11 cellular contexts compared by ENCODE assay signal in the genomic region with DNA sequence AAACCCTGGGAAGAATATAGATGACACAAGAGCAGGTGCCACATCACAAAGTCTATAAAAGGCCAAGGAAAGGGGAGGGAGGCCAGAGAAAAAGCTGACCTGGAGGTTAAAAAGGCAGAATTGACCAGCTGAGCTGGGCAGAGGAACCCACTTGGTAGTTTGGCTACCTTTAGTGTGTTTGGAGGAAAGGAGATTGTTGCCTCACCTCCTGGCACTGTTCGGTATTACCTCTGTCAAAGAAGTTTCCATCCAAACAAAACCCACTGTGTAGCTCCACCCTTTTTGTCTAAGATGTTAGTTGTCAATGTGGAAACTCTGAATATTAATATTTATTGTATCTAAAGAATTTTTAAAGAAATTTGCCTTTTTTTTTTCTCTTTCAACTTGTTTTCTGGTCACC. TPM values are rescaled to one million over a fixed set of nuclear protein-coding genes. Genes with fewer than 3 reads are reported as not detected.
DNase-seq lines count a peak whose midpoint lies in the region; ATAC-seq and TF ChIP-seq lines count a peak whose summit lies in the region.
"Had no signal": no experiment of that assay in that cellular context is flagged by ENCODE, and none has a peak within 500 bp of the region (broad histone marks: within the 10 kb centered on the region; RNA-seq: fewer than 3 reads in every experiment).

No MANE protein-coding gene starts in this region.

- H3K4me3 ChIP-seq in HCT116 (replicated peaks in 1 of 2; ENCODE audit: low read depth in 1 of 2, low read length in 2 of 2) (no peak overlapping the region), neuronal stem cell (ENCODE audit: low read length in 2 of 2) (no peak overlapping the region)
- H3K4me3 ChIP-seq: suprapubic skin had no signal

- H3K9ac ChIP-seq in HCT116 (ENCODE audit: low read length), result no peak overlapping the region
- no peak overlapping the region for H3K9ac ChIP-seq in neuronal stem cell (ENCODE audit: low read depth, low read length, poor library complexity)

- intact Hi-C loops in HCT116 (cut with micrococcal nuclease), result no loop called here

- H3K79me2 ChIP-seq in HCT116 (ENCODE audit: insufficient read depth, low read length), result no peaks in the 10 kb centered on the region

- no peaks in the 10 kb centered on the region for H3K79me1 ChIP-seq in neuronal stem cell (ENCODE audit: low read depth, low read length)

- H3K9me2 ChIP-seq in HCT116 (ENCODE audit: insufficient read depth), result no peaks in the 10 kb centered on the region

- H2BK12ac ChIP-seq in neuronal stem cell (ENCODE audit: low read length), result no peak overlapping the region

- POLR2A ChIA-PET in HCT116 (lab: Charles Lee), result interaction anchor here (1.0 kb wide), 1 partner anchor 62 kb away, joined by 3 read pairs; no protein-coding TSS in a partner anchor

- TF ChIP-seq CTCF in HCT116 (IDR thresholded peaks at IDR 0.05 in 2 of 3, conservative IDR thresholded peaks at IDR 0.05 in 1 of 3; ENCODE audit: borderline replicate concordance in 1 of 3, insufficient read depth in 1 of 3, low read depth in 2 of 3, low read length in 2 of 3), result peak in 2 of 3 experiments; percentile 40 to 50; a peak in 4 of 6 replicates

- no TSS peak for BruUV-seq in HCT116 (replicated peaks; lab: Mats Ljungman, UMichigan)

- CTCF ChIA-PET in HCT116 (lab: Charles Lee), result interaction anchor here (0.7 to 1.0 kb wide), 2 partner anchors 247 to 291 kb away, joined by 3 to 5 read pairs; no protein-coding TSS in a partner anchor

- no CpG with 5 or more reads among the region's 1 CpG for WGBS in neuronal stem cell (ENCODE audit: extremely low coverage in 2 of 2, insufficient read length in 2 of 2, insufficient replicate concordance in 1 of 2), 2 donors

- no peak overlapping the region for H3K23ac ChIP-seq in neuronal stem cell (ENCODE audit: low read depth, low read length, poor library complexity)

- H3K9me3 ChIP-seq in HCT116 (ENCODE audit: control insufficient read depth in 1 of 2, insufficient read depth in 1 of 2, low read depth in 1 of 2, low read length in 2 of 2) (no peaks in the 10 kb centered on the region), neuronal stem cell (replicated peaks in 1 of 2; ENCODE audit: control insufficient read depth in 2 of 2, insufficient read depth in 1 of 2, low read depth in 1 of 2, low read length in 2 of 2) (no peaks in the 10 kb centered on the region)
- H3K9me3 ChIP-seq: suprapubic skin had no signal

- no peak overlapping the region for H3K18ac ChIP-seq in neuronal stem cell (ENCODE audit: low read length)

- peak; percentile 87 for ATAC-seq in HCT116
- ATAC-seq in GM21367 (IDR thresholded peaks at IDR 0.05; ENCODE audit: unreplicated experiment), result no peak

- H4K91ac ChIP-seq in neuronal stem cell (ENCODE audit: low read depth, low read length, poor library complexity), result no peak overlapping the region

- H3K4me2 ChIP-seq in HCT116 (ENCODE audit: low read length) (no peak overlapping the region), neuronal stem cell (ENCODE audit: insufficient read depth, low read length, poor library complexity, severe bottlenecking) (no peak overlapping the region)

- H3K4me1 ChIP-seq in HCT116 (ENCODE audit: control insufficient read depth in 1 of 2, insufficient read depth in 2 of 2, low read length in 2 of 2), result peaks cover 4 to 20% of the 10 kb centered on the region in 2 experiments
- no peaks in the 10 kb centered on the region for H3K4me1 ChIP-seq in neuronal stem cell (ENCODE audit: control insufficient read depth in 2 of 2, insufficient read depth in 1 of 2, low read depth in 1 of 2, low read length in 2 of 2)

- TF ChIP-seq RAD21 in HCT116 (IDR thresholded peaks at IDR 0.05; ENCODE audit: low read depth), result peak; percentile 37; the same call in 1 of the 2 replicates

- no peak overlapping the region for H2BK15ac ChIP-seq in neuronal stem cell (ENCODE audit: low read length)

- H2BK5ac ChIP-seq in neuronal stem cell (ENCODE audit: low read length), result no peak overlapping the region

- no peak for TF ChIP-seq POLR2A in HCT116 (IDR thresholded peaks at IDR 0.05; ENCODE audit: borderline replicate concordance, extremely low read depth, insufficient read depth, insufficient read length)

- no peak overlapping the region for H2BK120ac ChIP-seq in neuronal stem cell (ENCODE audit: low read depth, low read length)

- no peaks in the 10 kb centered on the region for H4K20me1 ChIP-seq in HCT116 (ENCODE audit: insufficient read depth)

- RAD21 ChIA-PET in HCT116 (lab: Charles Lee; ENCODE audit: low non-redundant PET in 1 of 2, low total read pairs in 2 of 2, uncharacterized antibody in 2 of 2, unreplicated experiment in 2 of 2), result no interaction called here

- H4K8ac ChIP-seq in neuronal stem cell (ENCODE audit: low read depth, low read length), result no peak overlapping the region

- DNase-seq in A172 (ENCODE audit: low spot score) (peak; percentile 23), HCT116 (ENCODE audit: low read depth, low spot score) (peak; percentile 29), SW480 (ENCODE audit: low spot score) (peak; percentile 8), iPS-NIHi7 (ENCODE audit: extremely low spot score) (peak; percentile 15), C1 segment of cervical spinal cord (lab: John Stamatoyannopoulos, UW) (no peak), medulla oblongata (ENCODE audit: extremely low spot score) (no peak), neuronal stem cell (ENCODE audit: low spot score) (no peak)
- DNase-seq: activated CD4-positive, CD25-positive, alpha-beta regulatory T cell treated with anti-CD3 and anti-CD28 coated beads, Interleukin-2, amount 50 U/mL, for 72 hours; IMR-90 had no signal

- H2AFZ ChIP-seq in HCT116 (ENCODE audit: low read depth, low read length, poor library complexity, severe bottlenecking) (no peak overlapping the region), neuronal stem cell (ENCODE audit: low read length) (no peak overlapping the region)

- H2AK5ac ChIP-seq in neuronal stem cell (ENCODE audit: low read depth, low read length), result no peak overlapping the region

- H3K36me3 ChIP-seq in HCT116 (ENCODE audit: control insufficient read depth in 1 of 2, insufficient read depth in 2 of 2, low read length in 2 of 2), result peaks cover 7 to 13% of the 10 kb centered on the region in 2 experiments; a peak in 3 of 4 replicates
- H3K36me3 ChIP-seq in neuronal stem cell (replicated peaks in 1 of 2; ENCODE audit: control insufficient read depth in 2 of 2, insufficient read depth in 2 of 2, low read length in 2 of 2), result peaks cover 15 to 32% of the 10 kb centered on the region in 2 donors

- no peak overlapping the region for H3K27ac ChIP-seq in HCT116 (ENCODE audit: low read depth, low read length)
- H3K27ac ChIP-seq in neuronal stem cell (replicated peaks; ENCODE audit: low read length), result no peak overlapping the region
- H3K27ac ChIP-seq: suprapubic skin had no signal

- no peaks in the 10 kb centered on the region for H3K27me3 ChIP-seq in HCT116 (ENCODE audit: insufficient read depth, low read length)
- H3K27me3 ChIP-seq in neuronal stem cell (ENCODE audit: control insufficient read depth in 3 of 3, insufficient read depth in 3 of 3, low read depth in 1 of 3, low read length in 3 of 3), result no peaks in the 10 kb centered on the region
- H3K27me3 ChIP-seq: suprapubic skin had no signal

- H3K14ac ChIP-seq in neuronal stem cell (ENCODE audit: low read length), result no peak overlapping the region

- H3K4ac ChIP-seq in neuronal stem cell (ENCODE audit: low read length), result no peak overlapping the region

TF ChIP-seq in HCT116, 20 proteins besides CTCF, POLR2A, EP300 and RAD21:
- TF ChIP-seq MAX (IDR thresholded peaks at IDR 0.05) (no peak), EGR1 (IDR thresholded peaks at IDR 0.05; ENCODE audit: low read depth) (no peak), SIN3A (IDR thresholded peaks at IDR 0.05; ENCODE audit: low read depth) (no peak), ELF1 (IDR thresholded peaks at IDR 0.05; ENCODE audit: borderline replicate concordance, low read depth) (no peak), CBX3 (IDR thresholded peaks at IDR 0.05; ENCODE audit: low read depth) (no peak), EZH2 (IDR thresholded peaks at IDR 0.05) (no peak), POLR2AphosphoS5 (IDR thresholded peaks at IDR 0.05; ENCODE audit: low read depth, low read length) (no peak)
TF ChIP-seq in HCT116: peak in this region for 0.

RNA-seq across cellular contexts. Expression of gene ENTPD7, which starts 23.4 kb away (rescaled TPM):
- 23.7 and 30.8 TPM in 2 replicates for total RNA-seq in A172 (2014; rRNA removed; shearing (Covaris generic))
- total RNA-seq in HCT116 (2021; ENCODE audit: unreplicated experiment), result 12.3 TPM
- polyA plus RNA-seq in HCT116 (2012), result 2.7 and 2.9 TPM in 2 replicates
- polyA plus RNA-seq in neuronal stem cell (2013, experiment 1 of 2), result 5.7 TPM
- 5.5 TPM for polyA plus RNA-seq in neuronal stem cell (2013, experiment 2 of 2)

RNA-seq across cellular contexts. Expression of gene COX15, which starts 49.2 kb away (rescaled TPM):
- total RNA-seq in A172 (2014; rRNA removed; shearing (Covaris generic)), result 46.8 and 48.7 TPM in 2 replicates
- total RNA-seq in HCT116 (2021; ENCODE audit: unreplicated experiment), result 79.6 TPM
- polyA plus RNA-seq in HCT116 (2012), result 29.8 and 41.4 TPM in 2 replicates
- polyA plus RNA-seq in neuronal stem cell (2013, experiment 1 of 2), result 19.8 TPM
- 20.1 TPM for polyA plus RNA-seq in neuronal stem cell (2013, experiment 2 of 2)

RNA-seq across cellular contexts. Expression of gene CUTC, which starts 49.3 kb away (rescaled TPM):
- total RNA-seq in A172 (2014; rRNA removed; shearing (Covaris generic)), result 39.2 and 39.4 TPM in 2 replicates
- 53.6 TPM for total RNA-seq in HCT116 (2021; ENCODE audit: unreplicated experiment)
- polyA plus RNA-seq in HCT116 (2012), result 39.1 and 51.8 TPM in 2 replicates
- 20.2 TPM for polyA plus RNA-seq in neuronal stem cell (2013, experiment 1 of 2)
- 20.4 TPM for polyA plus RNA-seq in neuronal stem cell (2013, experiment 2 of 2)

Comparison
In these comparisons a context has a peak if more than half of its experiments do, and no peak if none do; other contexts are left out.
1. DNase-seq: peak in A172 (single experiment), HCT116 (single experiment), SW480 (single experiment) and iPS-NIHi7 (single experiment); none in C1 segment of cervical spinal cord (0 of 14), medulla oblongata (single experiment) and neuronal stem cell (single experiment).